In the genomic region with DNA sequence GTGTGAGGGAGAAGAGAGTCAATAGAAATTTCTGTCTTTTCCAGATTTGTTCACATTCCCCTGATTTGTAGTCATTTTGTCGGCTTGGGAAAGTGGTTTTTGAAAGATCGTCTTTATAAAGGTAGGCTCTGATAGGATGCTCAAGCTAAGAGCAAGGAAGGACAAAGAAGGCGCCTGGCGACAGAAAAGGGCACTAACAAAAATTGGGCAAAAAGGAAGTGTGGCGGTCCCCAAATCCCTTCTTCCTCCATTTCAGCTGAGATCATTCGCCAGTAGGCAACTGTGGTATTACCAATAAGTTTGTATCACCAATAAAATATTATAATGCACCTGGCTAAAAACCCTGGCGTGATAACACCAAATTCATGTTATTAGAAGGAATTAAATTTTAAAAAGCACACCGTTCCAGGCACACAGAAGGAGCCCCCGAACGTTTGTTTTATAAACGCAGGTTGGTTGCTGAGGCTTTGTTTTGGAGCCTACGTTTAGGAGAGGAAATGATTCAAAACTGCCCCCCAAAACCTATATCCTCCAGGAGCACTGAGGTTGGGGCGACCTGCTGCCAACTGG, we compare ENCODE assay signal across 8 cellular contexts. TPM values are rescaled to one million over a fixed set of nuclear protein-coding genes. Genes with fewer than 3 reads are reported as not detected.
A peak's percentile ranks its signal among the peaks of the same experiment; 100 is the strongest.
DNase-seq lines count a peak whose midpoint lies in the region; ATAC-seq and TF ChIP-seq lines count a peak whose summit lies in the region.

No MANE protein-coding gene starts in this region.

- no peaks in the 10 kb centered on the region for H4K20me1 ChIP-seq in fibroblast of lung (ENCODE audit: control insufficient read depth, extremely low read depth, insufficient read depth, low read length)

- H3K4me2 ChIP-seq in fibroblast of lung (ENCODE audit: extremely low read depth, insufficient read depth, low read length): peak overlapping the region; percentile 71

- H3K27ac ChIP-seq in RWPE2 (ENCODE audit: poor library complexity, severe bottlenecking) (peak overlapping the region; percentile 86), fibroblast of lung (ENCODE audit: insufficient read depth, low read length) (no peak overlapping the region), psoas muscle (peak overlapping the region; percentile 92)

- no peak for DNase-seq in RWPE2 (ENCODE audit: low spot score)
- DNase-seq in fibroblast of lung (ENCODE audit: low read depth in 2 of 2): no peak
- DNase-seq in psoas muscle: no peak
- no peak for DNase-seq in NCI-H187 treated with DMSO at 0.1 percent for 48 hours (lab: John Stamatoyannopoulos, UW)
- DNase-seq in AML-193 (lab: John Stamatoyannopoulos, UW): no peak

- no peaks in the 10 kb centered on the region for H3K79me2 ChIP-seq in fibroblast of lung (ENCODE audit: control insufficient read depth, insufficient read depth, low read length)

- H3K4me3 ChIP-seq in RWPE2 (ENCODE audit: severe bottlenecking) (peak overlapping the region; percentile 57), fibroblast of lung (replicated peaks in 1 of 4; ENCODE audit: control extremely low read depth in 1 of 4, insufficient read depth in 1 of 4, low read depth in 3 of 4, low read length in 4 of 4) (peak overlapping the region; percentile 34 to 81 (median 50)), psoas muscle (peak overlapping the region; percentile 92)

- 40 to 43% (median 41%) methylated on average over 13 of the region's 13 CpGs for WGBS in psoas muscle, 3 donors

- no peaks in the 10 kb centered on the region for H3K27me3 ChIP-seq in RWPE2 (ENCODE audit: insufficient read depth, poor library complexity, severe bottlenecking)
- no peaks in the 10 kb centered on the region for H3K27me3 ChIP-seq in fibroblast of lung (ENCODE audit: control insufficient read depth, insufficient read depth, low read length)
- H3K27me3 ChIP-seq in psoas muscle (ENCODE audit: insufficient read depth in 3 of 3, low read length in 2 of 3): no peaks in the 10 kb centered on the region

- H3K36me3 ChIP-seq in ES-I3 (ENCODE audit: insufficient read depth, low read length): no peaks in the 10 kb centered on the region
- H3K36me3 ChIP-seq in RWPE2 (ENCODE audit: low read depth): no peaks in the 10 kb centered on the region
- H3K36me3 ChIP-seq in fibroblast of lung (ENCODE audit: control insufficient read depth, insufficient read depth, low read length): no peaks in the 10 kb centered on the region
- H3K36me3 ChIP-seq in psoas muscle (ENCODE audit: insufficient read depth in 1 of 2, low read depth in 1 of 2): no peaks in the 10 kb centered on the region

- ATAC-seq in RWPE2 (ENCODE audit: low read depth): no peak
- ATAC-seq in psoas muscle: no peak
- no peak for ATAC-seq in HG02840 (IDR thresholded peaks at IDR 0.05; ENCODE audit: low FRiP score, unreplicated experiment)
- no peak for ATAC-seq in HG02884 (IDR thresholded peaks at IDR 0.05; ENCODE audit: unreplicated experiment)

- TF ChIP-seq CTCF in RWPE2 (IDR thresholded peaks at IDR 0.05; ENCODE audit: poor library complexity, severe bottlenecking) (no peak), fibroblast of lung (conservative IDR thresholded peaks at IDR 0.05 in 1 of 2, IDR thresholded peaks at IDR 0.05 in 1 of 2; ENCODE audit: low read depth in 1 of 2, low read length in 2 of 2) (no peak), psoas muscle (IDR thresholded peaks at IDR 0.05) (no peak)

- intact Hi-C loops in psoas muscle (cut with DNase I): loop anchor here in 1 of 2 donors (10.0 kb wide), 1 partner anchor 416 kb away; no protein-coding TSS in a partner anchor

- peak overlapping the region; percentile 87 for H2AFZ ChIP-seq in fibroblast of lung (ENCODE audit: low read length)

- H3K9ac ChIP-seq in ES-I3 (ENCODE audit: low read depth, low read length) (peak overlapping the region; percentile 77), fibroblast of lung (ENCODE audit: insufficient read depth, low read length) (peak overlapping the region; percentile 57)

- no peaks in the 10 kb centered on the region for H3K9me3 ChIP-seq in ES-I3 (ENCODE audit: control insufficient read depth, insufficient read depth, low read length)
- H3K9me3 ChIP-seq in RWPE2 (ENCODE audit: severe bottlenecking): no peaks in the 10 kb centered on the region
- H3K9me3 ChIP-seq in fibroblast of lung (ENCODE audit: control insufficient read depth, insufficient read depth, low read depth, low read length): no peaks in the 10 kb centered on the region
- no peaks in the 10 kb centered on the region for H3K9me3 ChIP-seq in psoas muscle

- peaks cover 4% of the 10 kb centered on the region; the same call in 1 of the 2 replicates for H3K4me1 ChIP-seq in ES-I3 (ENCODE audit: insufficient read depth, low read length)
- peaks cover 28% of the 10 kb centered on the region for H3K4me1 ChIP-seq in RWPE2 (ENCODE audit: insufficient read depth, poor library complexity, severe bottlenecking)
- peaks cover 2% of the 10 kb centered on the region for H3K4me1 ChIP-seq in fibroblast of lung (ENCODE audit: control insufficient read depth, extremely low read depth, insufficient read depth, low read length)
- peaks cover 41% of the 10 kb centered on the region for H3K4me1 ChIP-seq in psoas muscle

RNA-seq across cellular contexts. Expression of a gene that starts 0.8 kb away (rescaled TPM):
- total RNA-seq in fibroblast of lung (18.0 and 22.3 TPM in 2 replicates), psoas muscle (10 to 100 TPM; 17.3 to 35.4 (median 29.2) TPM)
- polyA plus RNA-seq in fibroblast of lung (5.3 and 6.0 TPM in 2 replicates), psoas muscle (1 to 10 TPM; 2.1 to 8.5 (median 2.8) TPM)
- polyA plus RNA-seq in fibroblast of lung (2012): 5.2 and 6.1 TPM in 2 replicates
- polyA minus RNA-seq in fibroblast of lung (ENCODE audit: low replicate concordance): 5.2 and 5.7 TPM in 2 replicates
